In genomic region chr13:62924395-62924794, GRCh38 we compare ENCODE assay signal across 31 cellular contexts.
"Had no signal": no experiment of that assay in that cellular context is flagged by ENCODE, and none has a peak within 500 bp of the region (broad histone marks: within the 10 kb centered on the region; RNA-seq: fewer than 3 reads in every experiment).

No MANE protein-coding gene starts in this region.

- FAIRE-seq: astrocyte had no signal

- DNase-seq: activated B cell treated with CpG ODN at 0.5 μM for 24 hours; activated CD4-positive, alpha-beta memory T cell treated with anti-CD3 and anti-CD28 coated beads for 36 hours; activated CD4-positive, alpha-beta T cell treated with anti-CD3 and anti-CD28 coated beads for 4 hours; activated CD4-positive, alpha-beta T cell treated with anti-CD3 and anti-CD28 coated beads, Interleukin-2, amount 10 ng/mL, durations not matched to agents 24 days and 14 days; activated CD4-positive, alpha-beta T cell treated with anti-CD3 and anti-CD28 coated beads, Interleukin-2, amount 50 U/mL, for 1 hour; activated CD4-positive, alpha-beta T cell treated with anti-CD3 and anti-CD28 coated beads, Interleukin-2, amount 50 U/mL, for 4 hours; activated CD4-positive, CD25-positive, alpha-beta regulatory T cell treated with anti-CD3 and anti-CD28 coated beads, Interleukin-2, amount 50 U/mL, for 72 hours; activated CD8-positive, alpha-beta memory T cell treated with anti-CD3 and anti-CD28 coated beads, Interleukin-2, amount 50 U/mL, for 4 hours; activated CD8-positive, alpha-beta T cell treated with anti-CD3 and anti-CD28 coated beads for 36 hours; activated effector memory CD4-positive, alpha-beta T cell treated with anti-CD3 and anti-CD28 coated beads, Interleukin-2, amount 50 U/mL, for 16 hours; activated gamma-delta T cell treated with Interleukin-2 at 50 U/mL for 16 hours; activated naive CD4-positive, alpha-beta T cell; activated naive CD4-positive, alpha-beta T cell treated with anti-CD3 and anti-CD28 coated beads for 36 hours; activated naive CD4-positive, alpha-beta T cell treated with anti-CD3 and anti-CD28 coated beads, Interleukin-2, amount 50 U/mL, for 16 hours; activated naive CD8-positive, alpha-beta T cell treated with anti-CD3 and anti-CD28 coated beads for 36 hours; activated T-cell treated with anti-CD3 and anti-CD28 coated beads for 4 hours; activated T-cell treated with anti-CD3 and anti-CD28 coated beads, Interleukin-2, amount 50 U/mL, for 1 hour; activated T-cell treated with anti-CD3 and anti-CD28 coated beads, Interleukin-2, amount 50 U/mL, for 4 hours; activated T-cell treated with anti-CD3 and anti-CD28 coated beads, Interleukin-2, amount 50 U/mL, for 72 hours; adrenal gland; amniotic stem cell; aorta; body of pancreas; brain microvascular endothelial cell; central memory CD4-positive, alpha-beta T cell; T-helper 2 cell; T-helper 9 cell had no signal

- ATAC-seq: activated CD8-positive, alpha-beta T cell treated with anti-CD3 and anti-CD28 coated beads for 36 hours; activated naive CD4-positive, alpha-beta T cell treated with anti-CD3 and anti-CD28 coated beads, Interleukin-2, amount 50 U/mL, for 72 hours; activated T-cell treated with anti-CD3 and anti-CD28 coated beads, Interleukin-2, amount 50 U/mL, for 4 hours; activated T-cell treated with anti-CD3 and anti-CD28 coated beads, Interleukin-2, amount 50 U/mL, for 72 hours; activated T-helper 17 cell treated with anti-CD3 and anti-CD28 coated beads, Interleukin-2, amount 50 U/mL, for 72 hours; body of pancreas had no signal

- H3K4me3 ChIP-seq: adrenal gland, body of pancreas, breast epithelium had no signal

- H3K36me3 ChIP-seq: adrenal gland, brain microvascular endothelial cell, breast epithelium had no signal

- H3K27me3 ChIP-seq: adrenal gland, body of pancreas, brain microvascular endothelial cell, breast epithelium had no signal
